ENCODE assay signal across 8 cellular contexts in the genomic region with DNA sequence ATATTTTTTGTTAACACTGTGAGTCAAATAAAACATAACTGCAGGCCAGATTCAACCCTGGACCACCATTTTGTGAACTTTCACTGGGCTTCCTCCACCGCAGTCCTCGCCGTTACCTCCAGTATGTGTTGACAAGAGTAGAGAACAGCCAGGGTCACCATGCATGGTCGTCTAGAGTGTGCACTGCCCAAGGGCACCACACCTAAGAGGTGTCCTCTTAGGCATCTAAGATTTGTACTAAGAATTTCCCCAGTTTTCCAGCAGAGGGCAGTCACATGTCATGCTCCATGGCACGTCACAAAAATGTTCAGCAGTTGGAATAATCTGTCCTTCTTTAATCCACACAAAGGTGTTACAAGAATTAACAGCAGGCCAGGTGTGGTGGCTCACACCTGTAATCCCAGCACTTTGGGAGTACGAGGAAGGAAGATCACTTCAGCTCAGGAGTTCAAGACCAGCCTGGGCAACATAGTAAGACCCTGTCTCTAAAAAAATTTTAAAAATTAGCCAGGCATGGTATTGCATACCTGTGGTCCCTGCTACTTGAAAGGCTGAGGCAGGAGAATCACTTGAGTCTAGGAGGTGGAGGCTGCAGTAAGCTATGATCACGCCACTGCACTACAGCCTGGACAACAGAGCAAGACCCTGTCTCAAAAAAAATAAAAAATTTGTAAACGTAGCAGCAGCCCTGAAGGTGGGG.
A peak's percentile ranks its signal among the peaks of the same experiment; 100 is the strongest.
DNase-seq lines count a peak whose midpoint lies in the region; ATAC-seq, FAIRE-seq and TF ChIP-seq lines count a peak whose summit lies in the region.

No MANE protein-coding gene starts in this region.

- H3K4me3 ChIP-seq in parathyroid adenoma (ENCODE audit: low read depth, low read length), result no peak overlapping the region

- no peak overlapping the region for H2AFZ ChIP-seq in parathyroid adenoma

- no peaks in the 10 kb centered on the region for H3K36me3 ChIP-seq in parathyroid adenoma (ENCODE audit: control insufficient read depth, insufficient read depth, low read length)

- no peak overlapping the region for H3K9ac ChIP-seq in parathyroid adenoma

- no peak for FAIRE-seq in RCC 7860 (lab: Jason Lieb, UNC)

- peaks cover 8% of the 10 kb centered on the region for H3K4me1 ChIP-seq in foreskin keratinocyte
- peaks cover 18% of the 10 kb centered on the region for H3K4me1 ChIP-seq in parathyroid adenoma

- H3K27me3 ChIP-seq in foreskin keratinocyte (no peaks in the 10 kb centered on the region), parathyroid adenoma (ENCODE audit: control insufficient read depth, insufficient read depth, low read length) (no peaks in the 10 kb centered on the region)

- H3K4me2 ChIP-seq in parathyroid adenoma (ENCODE audit: low read length), result no peak overlapping the region

- DNase-seq in Ammon's horn (ENCODE audit: low spot score) (peak; percentile 73), HuH-7.5 (ENCODE audit: low spot score) (peak; percentile 60), RCC 7860 (ENCODE audit: low spot score) (peak; percentile 69), activated T-helper 1 cell treated with Interleukin-2 at 50 U/mL for 16 hours (ENCODE audit: low read depth) (peak; percentile 17), foreskin keratinocyte (peak in 1 of 2 donors; percentile 57)

- H3K9me3 ChIP-seq in parathyroid adenoma (ENCODE audit: control insufficient read depth, low read length), result no peaks in the 10 kb centered on the region

- peak; percentile 78 for ATAC-seq in GM18909 (IDR thresholded peaks at IDR 0.05; ENCODE audit: poor library complexity, unreplicated experiment)
- peak; percentile 73 for ATAC-seq in foreskin keratinocyte
- ATAC-seq in GM21576 (IDR thresholded peaks at IDR 0.05; ENCODE audit: unreplicated experiment), result no peak

- H3K27ac ChIP-seq in foreskin keratinocyte, result no peak overlapping the region
- H3K27ac ChIP-seq in parathyroid adenoma, result no peak overlapping the region

- H3K79me2 ChIP-seq in parathyroid adenoma, result no peaks in the 10 kb centered on the region

- TF ChIP-seq CTCF in foreskin keratinocyte (conservative IDR thresholded peaks at IDR 0.05) (peak; percentile 88), parathyroid adenoma (IDR thresholded peaks at IDR 0.05) (peak; percentile 93)
